9 cellular contexts compared by ENCODE assay signal in genomic region chr22:42473484-42474193, GRCh38. TPM values are rescaled to one million over a fixed set of nuclear protein-coding genes. Genes with fewer than 3 reads are reported as not detected.
DNase-seq lines count a peak whose midpoint lies in the region; ATAC-seq and TF ChIP-seq lines count a peak whose summit lies in the region.
"Had no signal": no experiment of that assay in that cellular context is flagged by ENCODE, and none has a peak within 500 bp of the region (broad histone marks: within the 10 kb centered on the region; RNA-seq: fewer than 3 reads in every experiment).

No MANE protein-coding gene starts in this region.

- H3K4me1 ChIP-seq in esophagus muscularis mucosa = no peaks in the 10 kb centered on the region

- H3K9ac ChIP-seq in SK-N-MC (ENCODE audit: insufficient read length) = no peak overlapping the region

- no peak for TF ChIP-seq EP300 in esophagus muscularis mucosa (IDR thresholded peaks at IDR 0.05)

- POLR2A ChIA-PET in activated CD4-positive, alpha-beta T cell treated with anti-CD3 and anti-CD28 coated beads, Interleukin-2, amount 10 ng/mL, durations not matched to agents 7 days and 5 days (lab: Charles Lee) = no interaction called here

- TF ChIP-seq CTCF in LNCaP clone FGC (IDR thresholded peaks at IDR 0.05; ENCODE audit: control insufficient read depth, extremely low read depth, insufficient read depth) (peak; percentile 65), esophagus muscularis mucosa (IDR thresholded peaks at IDR 0.05) (peak; percentile 36 to 61 (median 47)), neural crest cell (conservative IDR thresholded peaks at IDR 0.05) (peak; percentile 79)

- H3K27me3 ChIP-seq in esophagus muscularis mucosa = no peaks in the 10 kb centered on the region

- ATAC-seq in GM19035 (IDR thresholded peaks at IDR 0.05; ENCODE audit: unreplicated experiment) (no peak), GM18873 (IDR thresholded peaks at IDR 0.05; ENCODE audit: low FRiP score, unreplicated experiment) (no peak)
- ATAC-seq: stimulated activated naive CD8-positive, alpha-beta T cell treated with anti-CD3 and anti-CD28 coated beads, Interleukin-15, amount 100 ng/mL, for 72 hours had no signal

- CTCF ChIA-PET in activated CD4-positive, alpha-beta T cell treated with anti-CD3 and anti-CD28 coated beads, Interleukin-2, amount 10 ng/mL, durations not matched to agents 7 days and 5 days (lab: Charles Lee) = interaction anchor here (0.6 to 1.9 kb wide), 8 partner anchors 9 to 507 kb away, joined by 3 to 6 read pairs (median 4); no protein-coding TSS in a partner anchor

- no peak for TF ChIP-seq POLR2A in esophagus muscularis mucosa (IDR thresholded peaks at IDR 0.05; ENCODE audit: low read depth)

- intact Hi-C loops in esophagus muscularis mucosa (cut with DNase I) = no loop called here

- no peaks in the 10 kb centered on the region for H3K9me3 ChIP-seq in SK-N-MC (ENCODE audit: low read depth, low read length)
- no peaks in the 10 kb centered on the region for H3K9me3 ChIP-seq in esophagus muscularis mucosa

- H3K27ac ChIP-seq in SK-N-MC = no peak overlapping the region
- no peak overlapping the region for H3K27ac ChIP-seq in esophagus muscularis mucosa (replicated peaks in 1 of 4)

- H3K4me3 ChIP-seq in LNCaP clone FGC (ENCODE audit: low read depth, low read length) (no peak overlapping the region), SK-N-MC (no peak overlapping the region), esophagus muscularis mucosa (no peak overlapping the region)

- peaks cover 20% of the 10 kb centered on the region for H3K27me3 Mint-ChIP-seq in activated CD4-positive, alpha-beta T cell treated with anti-CD3 and anti-CD28 coated beads, Interleukin-2, amount 10 ng/mL, durations not matched to agents 7 days and 5 days
- H3K27me3 Mint-ChIP-seq in neural crest cell (ENCODE audit: low read depth) = peaks cover 24% of the 10 kb centered on the region

- H3K4me3 Mint-ChIP-seq in activated CD4-positive, alpha-beta T cell treated with anti-CD3 and anti-CD28 coated beads, Interleukin-2, amount 10 ng/mL, durations not matched to agents 7 days and 5 days = no peak overlapping the region
- H3K4me3 Mint-ChIP-seq in neural crest cell = no peak overlapping the region
- H3K4me3 Mint-ChIP-seq: stimulated activated naive CD8-positive, alpha-beta T cell treated with anti-CD3 and anti-CD28 coated beads, Interleukin-15, amount 100 ng/mL, for 72 hours had no signal

- no peaks in the 10 kb centered on the region for H3K36me3 ChIP-seq in SK-N-MC (ENCODE audit: insufficient read depth, low read length)
- H3K36me3 ChIP-seq in esophagus muscularis mucosa = no peaks in the 10 kb centered on the region

- H3K27ac Mint-ChIP-seq in activated CD4-positive, alpha-beta T cell treated with anti-CD3 and anti-CD28 coated beads, Interleukin-2, amount 10 ng/mL, durations not matched to agents 7 days and 5 days = no peak overlapping the region
- H3K27ac Mint-ChIP-seq in neural crest cell (ENCODE audit: unreplicated experiment) = no peak overlapping the region
- H3K27ac Mint-ChIP-seq: stimulated activated naive CD8-positive, alpha-beta T cell treated with anti-CD3 and anti-CD28 coated beads, Interleukin-15, amount 100 ng/mL, for 72 hours had no signal

- peaks cover 12% of the 10 kb centered on the region for H3K4me1 Mint-ChIP-seq in activated CD4-positive, alpha-beta T cell treated with anti-CD3 and anti-CD28 coated beads, Interleukin-2, amount 10 ng/mL, durations not matched to agents 7 days and 5 days
- H3K4me1 Mint-ChIP-seq in neural crest cell = no peaks in the 10 kb centered on the region

- peak; percentile 38 for DNase-seq in activated CD4-positive, alpha-beta T cell treated with anti-CD3 and anti-CD28 coated beads, Interleukin-2, amount 10 ng/mL, durations not matched to agents 7 days and 5 days
- DNase-seq in activated CD4-positive, alpha-beta T cell treated with anti-CD3 and anti-CD28 coated beads, Interleukin-2, amount 50 U/mL, for 1 hour = no peak
- DNase-seq in LNCaP clone FGC (ENCODE audit: low read depth) = no peak
- DNase-seq in SK-N-MC (ENCODE audit: low read depth, low spot score) = peak; percentile 51
- DNase-seq in esophagus muscularis mucosa (ENCODE audit: extremely low spot score) = no peak
- peak; percentile 13 for DNase-seq in neural crest cell (ENCODE audit: low read depth, low spot score)

- no peaks in the 10 kb centered on the region for H3K9me3 Mint-ChIP-seq in activated CD4-positive, alpha-beta T cell treated with anti-CD3 and anti-CD28 coated beads, Interleukin-2, amount 10 ng/mL, durations not matched to agents 7 days and 5 days
- no peaks in the 10 kb centered on the region for H3K9me3 Mint-ChIP-seq in neural crest cell
- H3K9me3 Mint-ChIP-seq: stimulated activated naive CD8-positive, alpha-beta T cell treated with anti-CD3 and anti-CD28 coated beads, Interleukin-15, amount 100 ng/mL, for 72 hours had no signal

- H3K36me3 Mint-ChIP-seq in activated CD4-positive, alpha-beta T cell treated with anti-CD3 and anti-CD28 coated beads, Interleukin-2, amount 10 ng/mL, durations not matched to agents 7 days and 5 days (ENCODE audit: low read depth) = no peaks in the 10 kb centered on the region
- no peaks in the 10 kb centered on the region for H3K36me3 Mint-ChIP-seq in neural crest cell (ENCODE audit: low read depth)

- WGBS in esophagus muscularis mucosa = 74% methylated on average over 5 of the region's 5 CpGs

RNA-seq across cellular contexts. Expression of gene NFAM1, which starts 41.4 kb away (rescaled TPM):
- total RNA-seq in activated CD4-positive, alpha-beta T cell treated with anti-CD3 and anti-CD28 coated beads, Interleukin-2, amount 10 ng/mL, durations not matched to agents 7 days and 5 days = under 1 TPM; 0.02 to 0.04 TPM
- 1 to 10 TPM; 2.1 to 5.1 (median 2.9) TPM for total RNA-seq in esophagus muscularis mucosa
- 0.07 TPM in 1 of 2 replicates, not detected in the other for total RNA-seq in neural crest cell

RNA-seq across cellular contexts. Expression of gene RRP7A, which starts 46.0 kb away (rescaled TPM):
- 10 to 100 TPM; 53.1 to 57.5 TPM for total RNA-seq in activated CD4-positive, alpha-beta T cell treated with anti-CD3 and anti-CD28 coated beads, Interleukin-2, amount 10 ng/mL, durations not matched to agents 7 days and 5 days
- total RNA-seq in esophagus muscularis mucosa (10 to 100 TPM; 26.2 to 26.5 (median 26.4) TPM), neural crest cell (78.0 and 78.2 TPM in 2 replicates)

Comparison
In these comparisons a context has a peak if more than half of its experiments do, and no peak if none do; other contexts are left out.
1. DNase-seq: peak in activated CD4-positive, alpha-beta T cell treated with anti-CD3 and anti-CD28 coated beads, Interleukin-2, amount 10 ng/mL, durations not matched to agents 7 days and 5 days (single experiment), SK-N-MC (single experiment) and neural crest cell (single experiment); none in activated CD4-positive, alpha-beta T cell treated with anti-CD3 and anti-CD28 coated beads, Interleukin-2, amount 50 U/mL, for 1 hour (single experiment), LNCaP clone FGC (single experiment) and esophagus muscularis mucosa (single experiment).
2. Peak in every context shown above with its lines, with median percentiles within 50 percentile points of each other: CTCF ChIP-seq.